Comparison of ENCODE assay signal across 27 cellular contexts in genomic region chr2:204339212-204339715, GRCh38.
DNase-seq lines count a peak whose midpoint lies in the region; ATAC-seq, FAIRE-seq and TF ChIP-seq lines count a peak whose summit lies in the region.
"Had no signal": no experiment of that assay in that cellular context is flagged by ENCODE, and none has a peak within 500 bp of the region (broad histone marks: within the 10 kb centered on the region; RNA-seq: fewer than 3 reads in every experiment).

No MANE protein-coding gene starts in this region.

- H3K4me2 ChIP-seq in astrocyte (ENCODE audit: low read length), result peak overlapping the region; percentile 70
- H3K4me2 ChIP-seq in smooth muscle cell, result peak overlapping the region; percentile 78

- H3K27me3 Mint-ChIP-seq in astrocyte (ENCODE audit: low read depth, unreplicated experiment), result peaks cover 2% of the 10 kb centered on the region

- no peak overlapping the region for H3K4me3 ChIP-seq in astrocyte (ENCODE audit: insufficient read depth, low read depth, low read length)
- no peak overlapping the region for H3K4me3 ChIP-seq in smooth muscle cell
- H3K4me3 ChIP-seq: upper lobe of right lung had no signal

- no peak overlapping the region for H3K9ac ChIP-seq in astrocyte (ENCODE audit: low read length)
- no peak overlapping the region for H3K9ac ChIP-seq in smooth muscle cell (ENCODE audit: low read depth)

- H3K27ac ChIP-seq in astrocyte (ENCODE audit: low read depth, low read length) (no peak overlapping the region), smooth muscle cell (ENCODE audit: low read depth) (peak overlapping the region; percentile 52)
- H3K27ac ChIP-seq: neutrophil, RWPE1, upper lobe of right lung had no signal

- H3K4me3 Mint-ChIP-seq in astrocyte (ENCODE audit: unreplicated experiment), result no peak overlapping the region
- H3K4me3 Mint-ChIP-seq: activated CD4-positive, alpha-beta T cell treated with anti-CD3 and anti-CD28 coated beads, Interleukin-2, amount 10 ng/mL, durations not matched to agents 24 days and 14 days; activated naive CD4-positive, alpha-beta T cell treated with anti-CD3 and anti-CD28 coated beads, Interleukin-2, amount 50 U/mL, for 24 hours; activated T-helper 1 cell treated with anti-CD3 and anti-CD28 coated beads, Interleukin-12 subunit alpha, Interleukin-12 subunit beta, Interleukin-2, Interleukin-4 antibody, amounts not matched to agents 30 ng/mL and 10 ng/mL and 1 ng/mL, durations not matched to agents 14 hours and 24 hours and 36 hours; B cell; CD8-positive, alpha-beta memory T cell; stimulated activated effector memory CD8-positive, alpha-beta T cell treated with anti-CD3 and anti-CD28 coated beads, Interleukin-12 subunit alpha, Interleukin-12 subunit beta, amount 100 ng/mL, for 72 hours had no signal

- H3K9me3 ChIP-seq in astrocyte (ENCODE audit: insufficient read depth, low read depth, low read length) (no peaks in the 10 kb centered on the region), smooth muscle cell (replicated peaks; ENCODE audit: low read depth) (no peaks in the 10 kb centered on the region)
- H3K9me3 ChIP-seq: neutrophil, upper lobe of right lung had no signal

- no peak for ATAC-seq in omental fat pad (ENCODE audit: low FRiP score)
- ATAC-seq: HCT116; stimulated activated effector memory CD8-positive, alpha-beta T cell treated with anti-CD3 and anti-CD28 coated beads, Interleukin-12 subunit alpha, Interleukin-12 subunit beta, amount 100 ng/mL, for 72 hours; upper lobe of right lung had no signal

- H3K79me2 ChIP-seq in astrocyte (ENCODE audit: insufficient read depth, low read length), result no peaks in the 10 kb centered on the region
- no peaks in the 10 kb centered on the region for H3K79me2 ChIP-seq in smooth muscle cell (ENCODE audit: low read depth)

- no peak overlapping the region for H3K27ac Mint-ChIP-seq in astrocyte (ENCODE audit: unreplicated experiment)
- H3K27ac Mint-ChIP-seq: activated CD4-positive, alpha-beta T cell treated with anti-CD3 and anti-CD28 coated beads, Interleukin-2, amount 10 ng/mL, durations not matched to agents 24 days and 14 days; activated naive CD4-positive, alpha-beta T cell treated with anti-CD3 and anti-CD28 coated beads, Interleukin-2, amount 50 U/mL, for 24 hours; activated T-helper 1 cell treated with anti-CD3 and anti-CD28 coated beads, Interleukin-12 subunit alpha, Interleukin-12 subunit beta, Interleukin-2, Interleukin-4 antibody, amounts not matched to agents 30 ng/mL and 10 ng/mL and 1 ng/mL, durations not matched to agents 14 hours and 24 hours and 36 hours; B cell; stimulated activated effector memory CD8-positive, alpha-beta T cell treated with anti-CD3 and anti-CD28 coated beads, Interleukin-12 subunit alpha, Interleukin-12 subunit beta, amount 100 ng/mL, for 72 hours had no signal

- no peak overlapping the region for H2AFZ ChIP-seq in astrocyte (ENCODE audit: low read depth, low read length)
- no peak overlapping the region for H2AFZ ChIP-seq in smooth muscle cell (ENCODE audit: low read depth)

- H3K36me3 Mint-ChIP-seq in astrocyte (ENCODE audit: low read depth, unreplicated experiment), result no peaks in the 10 kb centered on the region
- H3K36me3 Mint-ChIP-seq: activated naive CD4-positive, alpha-beta T cell treated with anti-CD3 and anti-CD28 coated beads, Interleukin-2, amount 50 U/mL, for 24 hours; CD8-positive, alpha-beta memory T cell; stimulated activated effector memory CD8-positive, alpha-beta T cell treated with anti-CD3 and anti-CD28 coated beads, Interleukin-12 subunit alpha, Interleukin-12 subunit beta, amount 100 ng/mL, for 72 hours had no signal

- H3K4me1 Mint-ChIP-seq in astrocyte (ENCODE audit: low read depth, unreplicated experiment), result peaks cover 11% of the 10 kb centered on the region
- H3K4me1 Mint-ChIP-seq: activated CD4-positive, alpha-beta T cell treated with anti-CD3 and anti-CD28 coated beads, Interleukin-2, amount 10 ng/mL, durations not matched to agents 24 days and 14 days; activated naive CD4-positive, alpha-beta T cell treated with anti-CD3 and anti-CD28 coated beads, Interleukin-2, amount 50 U/mL, for 24 hours; B cell; CD8-positive, alpha-beta memory T cell; stimulated activated effector memory CD8-positive, alpha-beta T cell treated with anti-CD3 and anti-CD28 coated beads, Interleukin-12 subunit alpha, Interleukin-12 subunit beta, amount 100 ng/mL, for 72 hours had no signal

- no peaks in the 10 kb centered on the region for H3K4me1 ChIP-seq in astrocyte (ENCODE audit: insufficient read depth, low read length)
- peaks cover 7% of the 10 kb centered on the region for H3K4me1 ChIP-seq in smooth muscle cell (ENCODE audit: low read depth)
- H3K4me1 ChIP-seq: upper lobe of right lung had no signal

- 90% methylated on average over 3 of the region's 3 CpGs for WGBS in smooth muscle cell (ENCODE audit: low lambda C conversion rate)

- H3K9me3 Mint-ChIP-seq in astrocyte (ENCODE audit: unreplicated experiment), result peaks cover 3% of the 10 kb centered on the region
- H3K9me3 Mint-ChIP-seq: activated CD4-positive, alpha-beta T cell treated with anti-CD3 and anti-CD28 coated beads, Interleukin-2, amount 10 ng/mL, durations not matched to agents 24 days and 14 days; activated naive CD4-positive, alpha-beta T cell treated with anti-CD3 and anti-CD28 coated beads, Interleukin-2, amount 50 U/mL, for 24 hours; activated T-helper 1 cell treated with anti-CD3 and anti-CD28 coated beads, Interleukin-12 subunit alpha, Interleukin-12 subunit beta, Interleukin-2, Interleukin-4 antibody, amounts not matched to agents 30 ng/mL and 10 ng/mL and 1 ng/mL, durations not matched to agents 14 hours and 24 hours and 36 hours; CD8-positive, alpha-beta memory T cell; stimulated activated effector memory CD8-positive, alpha-beta T cell treated with anti-CD3 and anti-CD28 coated beads, Interleukin-12 subunit alpha, Interleukin-12 subunit beta, amount 100 ng/mL, for 72 hours had no signal

- no peaks in the 10 kb centered on the region for H3K36me3 ChIP-seq in astrocyte (ENCODE audit: insufficient read depth, low read length)
- no peaks in the 10 kb centered on the region for H3K36me3 ChIP-seq in smooth muscle cell (ENCODE audit: low read depth)
- H3K36me3 ChIP-seq: neutrophil, upper lobe of right lung had no signal

- no peak for FAIRE-seq in astrocyte (lab: Jason Lieb, UNC)
- FAIRE-seq: GM12891, small intestine had no signal

- H3K27me3 ChIP-seq in astrocyte (ENCODE audit: insufficient read depth, low read length) (no peaks in the 10 kb centered on the region), smooth muscle cell (ENCODE audit: low read depth) (no peaks in the 10 kb centered on the region)
- H3K27me3 ChIP-seq: neutrophil, upper lobe of right lung had no signal

- TF ChIP-seq CTCF in astrocyte (IDR thresholded peaks at IDR 0.05; ENCODE audit: insufficient read depth, low read depth, low read length) (no peak), smooth muscle cell (IDR thresholded peaks at IDR 0.05; ENCODE audit: borderline replicate concordance, insufficient read depth, poor library complexity, severe bottlenecking) (no peak), omental fat pad (IDR thresholded peaks at IDR 0.05) (no peak)

- H4K20me1 ChIP-seq in astrocyte (ENCODE audit: insufficient read depth, low read length) (no peaks in the 10 kb centered on the region), smooth muscle cell (ENCODE audit: low read depth) (no peaks in the 10 kb centered on the region)

- no peaks in the 10 kb centered on the region for H3F3A ChIP-seq in smooth muscle cell (ENCODE audit: low read depth)

- DNase-seq in NCI-H510A treated with DMSO at 0.1 percent for 48 hours (lab: John Stamatoyannopoulos, UW) (peak; percentile 52), NCI-H510A (lab: John Stamatoyannopoulos, UW) (no peak), NCI-H526 (lab: John Stamatoyannopoulos, UW) (peak; percentile 92 to 95), astrocyte (ENCODE audit: low read depth) (no peak), smooth muscle cell (lab: John Stamatoyannopoulos, UW; ENCODE audit: unreplicated experiment) (no peak), iPS-NIHi7 (ENCODE audit: extremely low spot score) (no peak), SHP77 (lab: John Stamatoyannopoulos, UW) (no peak), omental fat pad (ENCODE audit: low spot score) (no peak)
- DNase-seq: activated CD4-positive, alpha-beta T cell treated with anti-CD3 and anti-CD28 coated beads, Interleukin-2, amount 10 ng/mL, durations not matched to agents 24 days and 14 days; caudate nucleus; CD8-positive, alpha-beta memory T cell; DND-41; Karpas-422; mesendoderm; NCI-H1930; small intestine; stimulated activated CD4-positive, alpha-beta T cell treated with anti-CD3 and anti-CD28 coated beads, Interleukin-2, amount 100 ng/mL, for 48 hours; substantia nigra; upper lobe of right lung had no signal

Comparison
In these comparisons a context has a peak if more than half of its experiments do, and no peak if none do; other contexts are left out.
1. DNase-seq: peak in NCI-H510A treated with DMSO at 0.1 percent for 48 hours (single experiment) and NCI-H526 (2 of 2); none in NCI-H510A (single experiment), astrocyte (single experiment), smooth muscle cell (single experiment), iPS-NIHi7 (single experiment), SHP77 (0 of 2) and omental fat pad (single experiment).